12 cellular contexts compared by ENCODE assay signal in the genomic region with DNA sequence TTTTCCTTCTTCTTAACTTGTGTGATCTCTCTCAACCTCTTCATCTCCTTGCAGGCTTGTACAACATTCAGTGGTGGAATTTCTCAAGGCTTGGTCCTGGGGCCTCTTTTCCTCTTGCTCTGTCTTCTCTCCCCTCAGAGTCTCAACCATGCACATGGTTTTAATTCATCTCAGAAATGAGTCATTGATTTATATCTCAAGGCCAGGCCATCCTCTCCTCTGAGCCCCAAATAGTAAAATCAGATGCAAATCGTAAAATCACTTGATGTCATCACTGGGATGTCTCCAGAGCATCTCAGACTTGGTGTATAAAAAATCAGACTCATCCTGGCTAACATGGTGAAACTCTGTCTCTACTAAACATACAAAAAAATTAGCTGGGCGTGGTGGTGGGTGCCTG.
"Had no signal": no experiment of that assay in that cellular context is flagged by ENCODE, and none has a peak within 500 bp of the region (broad histone marks: within the 10 kb centered on the region; RNA-seq: fewer than 3 reads in every experiment).

No MANE protein-coding gene starts in this region.

- DNase-seq: activated CD4-positive, alpha-beta T cell treated with anti-CD3 and anti-CD28 coated beads, Interleukin-2, amount 10 ng/mL, durations not matched to agents 7 days and 5 days; activated naive CD4-positive, alpha-beta T cell treated with anti-CD3 and anti-CD28 coated beads, Interleukin-2, amount 10 ng/mL, durations not matched to agents 7 days and 5 days; activated T-cell treated with anti-CD3 and anti-CD28 coated beads for 4 hours; adrenal gland; hippocampal formation; lower lobe of right lung; midbrain; naive B cell; posterior cingulate gyrus; transverse colon had no signal

- H3K4me3 ChIP-seq: adrenal gland, lower lobe of right lung, skin epidermis, transverse colon had no signal

- ATAC-seq: lower lobe of right lung, WTC11 had no signal
